1 cellular context compared by ENCODE assay signal in the genomic region with DNA sequence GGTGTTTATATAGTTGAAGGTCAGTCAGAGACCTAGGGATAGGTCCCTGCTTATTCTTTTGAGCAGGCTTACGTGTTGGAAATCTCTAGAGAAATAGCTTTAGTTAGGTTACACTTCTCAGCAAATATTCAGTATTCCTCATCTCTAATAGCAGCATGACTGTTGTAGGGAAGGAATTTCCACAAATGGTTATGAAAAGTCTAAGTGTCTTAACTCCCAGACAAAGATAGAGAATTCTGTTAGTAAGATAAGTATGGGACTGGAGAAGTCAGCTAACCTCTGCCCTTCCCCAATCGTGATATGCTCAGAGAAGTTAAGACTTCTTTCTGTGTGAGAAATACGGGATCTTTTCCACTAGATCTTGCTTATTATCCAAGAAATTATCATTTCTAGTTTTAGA.
TF ChIP-seq lines count a peak whose summit lies in the region.

No MANE protein-coding gene starts in this region.

TF ChIP-seq in SK-N-SH, 30 proteins besides CTCF, POLR2A, EP300 and RAD21 (continued from another document):
- TF ChIP-seq USF1 (IDR thresholded peaks at IDR 0.05; ENCODE audit: borderline replicate concordance, low read depth) (no peak), TEAD4 (IDR thresholded peaks at IDR 0.05; ENCODE audit: borderline replicate concordance, insufficient read depth) (no peak), RXRA (IDR thresholded peaks at IDR 0.05; ENCODE audit: borderline replicate concordance, low read depth) (no peak), GATA2 (CRISPR knock-in tag; IDR thresholded peaks at IDR 0.05) (no peak)
TF ChIP-seq in SK-N-SH: peak in this region for 0.
